Comparison of ENCODE assay signal across 1 cellular context in the genomic region with DNA sequence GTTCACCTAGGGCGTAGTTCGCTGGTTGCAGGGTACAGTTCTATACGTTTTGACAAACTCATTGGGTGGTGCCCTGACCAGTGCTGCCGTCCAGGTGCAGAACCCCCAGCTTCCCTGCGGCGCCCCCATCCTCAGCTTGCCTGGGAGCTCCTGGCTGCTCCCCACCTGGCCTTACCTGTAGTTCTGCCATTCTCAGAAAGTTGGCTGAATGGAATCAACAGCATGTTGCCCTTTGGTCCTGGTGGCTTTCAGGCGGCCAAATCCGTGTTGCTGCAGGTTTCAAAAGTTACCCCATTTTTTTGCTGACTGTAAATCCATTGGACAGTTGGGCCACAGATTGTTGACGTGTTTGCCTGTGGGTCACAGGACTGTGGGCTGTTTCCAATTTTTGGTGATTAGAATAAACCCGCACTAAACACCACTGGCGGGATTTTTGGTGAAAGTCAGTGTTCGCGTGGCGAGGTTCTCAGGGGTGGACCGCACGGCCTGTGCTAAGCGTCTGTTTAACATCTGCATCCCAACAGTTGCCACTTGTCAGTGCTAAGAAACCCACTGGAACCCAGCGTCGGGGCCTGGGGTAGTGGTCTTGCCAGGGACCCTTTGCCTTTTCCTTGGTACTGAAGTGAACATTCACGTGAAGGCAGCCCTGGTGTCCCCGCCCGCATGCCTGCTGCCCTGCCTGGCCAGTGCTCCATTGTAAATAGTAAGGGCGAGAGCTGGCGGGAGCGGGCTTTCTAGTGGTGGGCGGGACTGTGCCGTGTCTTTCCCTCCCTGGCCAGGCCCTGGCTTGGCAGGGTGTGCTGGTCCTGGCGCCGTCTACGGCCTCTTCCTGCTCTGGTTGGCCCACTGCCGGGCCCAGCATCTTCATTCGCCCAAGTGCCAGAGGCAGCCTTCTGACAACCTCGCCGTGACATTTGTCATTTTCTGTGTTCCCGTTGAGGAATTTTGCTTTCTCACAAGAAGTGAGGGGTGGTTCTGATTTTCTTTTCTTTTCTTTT.
TF ChIP-seq lines count a peak whose summit lies in the region.

No MANE protein-coding gene starts in this region.

TF ChIP-seq in K562, 482 proteins besides CTCF, POLR2A, EP300 and RAD21:
- TF ChIP-seq POLR3G (IDR thresholded peaks at IDR 0.05; ENCODE audit: extremely low read depth, insufficient read length, insufficient replicate concordance) (no peak), ATF7 (IDR thresholded peaks at IDR 0.05) (no peak), SAFB (IDR thresholded peaks at IDR 0.05; ENCODE audit: borderline replicate concordance, low read depth, low read length) (no peak), ZEB2 (IDR thresholded peaks at IDR 0.05) (no peak), SMARCB1 (IDR thresholded peaks at IDR 0.05; ENCODE audit: insufficient read length, low read depth) (no peak), CBFA2T3 (IDR thresholded peaks at IDR 0.05) (no peak), ZNF316 (IDR thresholded peaks at IDR 0.05) (peak; percentile 61), HDAC6 (IDR thresholded peaks at IDR 0.05; ENCODE audit: low read depth, low read length) (no peak), BMI1 (IDR thresholded peaks at IDR 0.05; ENCODE audit: low read length) (no peak), HMG20B (CRISPR knock-in tag; IDR thresholded peaks at IDR 0.05) (no peak), NONO (IDR thresholded peaks at IDR 0.05; ENCODE audit: low read depth in 2 of 2, low read length in 1 of 2) (no peak), ZNF445 (CRISPR knock-in tag; IDR thresholded peaks at IDR 0.05; ENCODE audit: low read depth) (no peak), C11orf30 (IDR thresholded peaks at IDR 0.05; ENCODE audit: low read depth) (peak; percentile 45), RBFOX2 (IDR thresholded peaks at IDR 0.05; ENCODE audit: low read depth, low read length) (peak; percentile 50), ZNF408 (CRISPR knock-in tag; IDR thresholded peaks at IDR 0.05; ENCODE audit: low read depth) (no peak)
- TF ChIP-seq, protein P1, sequence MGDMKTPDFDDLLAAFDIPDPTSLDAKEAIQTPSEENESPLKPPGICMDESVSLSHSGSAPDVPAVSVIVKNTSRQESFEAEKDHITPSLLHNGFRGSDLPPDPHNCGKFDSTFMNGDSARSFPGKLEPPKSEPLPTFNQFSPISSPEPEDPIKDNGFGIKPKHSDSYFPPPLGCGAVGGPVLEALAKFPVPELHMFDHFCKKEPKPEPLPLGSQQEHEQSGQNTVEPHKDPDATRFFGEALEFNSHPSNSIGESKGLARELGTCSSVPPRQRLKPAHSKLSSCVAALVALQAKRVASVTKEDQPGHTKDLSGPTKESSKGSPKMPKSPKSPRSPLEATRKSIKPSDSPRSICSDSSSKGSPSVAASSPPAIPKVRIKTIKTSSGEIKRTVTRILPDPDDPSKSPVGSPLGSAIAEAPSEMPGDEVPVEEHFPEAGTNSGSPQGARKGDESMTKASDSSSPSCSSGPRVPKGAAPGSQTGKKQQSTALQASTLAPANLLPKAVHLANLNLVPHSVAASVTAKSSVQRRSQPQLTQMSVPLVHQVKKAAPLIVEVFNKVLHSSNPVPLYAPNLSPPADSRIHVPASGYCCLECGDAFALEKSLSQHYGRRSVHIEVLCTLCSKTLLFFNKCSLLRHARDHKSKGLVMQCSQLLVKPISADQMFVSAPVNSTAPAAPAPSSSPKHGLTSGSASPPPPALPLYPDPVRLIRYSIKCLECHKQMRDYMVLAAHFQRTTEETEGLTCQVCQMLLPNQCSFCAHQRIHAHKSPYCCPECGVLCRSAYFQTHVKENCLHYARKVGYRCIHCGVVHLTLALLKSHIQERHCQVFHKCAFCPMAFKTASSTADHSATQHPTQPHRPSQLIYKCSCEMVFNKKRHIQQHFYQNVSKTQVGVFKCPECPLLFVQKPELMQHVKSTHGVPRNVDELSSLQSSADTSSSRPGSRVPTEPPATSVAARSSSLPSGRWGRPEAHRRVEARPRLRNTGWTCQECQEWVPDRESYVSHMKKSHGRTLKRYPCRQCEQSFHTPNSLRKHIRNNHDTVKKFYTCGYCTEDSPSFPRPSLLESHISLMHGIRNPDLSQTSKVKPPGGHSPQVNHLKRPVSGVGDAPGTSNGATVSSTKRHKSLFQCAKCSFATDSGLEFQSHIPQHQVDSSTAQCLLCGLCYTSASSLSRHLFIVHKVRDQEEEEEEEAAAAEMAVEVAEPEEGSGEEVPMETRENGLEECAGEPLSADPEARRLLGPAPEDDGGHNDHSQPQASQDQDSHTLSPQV (IDR thresholded peaks at IDR 0.05), result peak; percentile 31; the same call in 1 of the 2 replicates
